ENCODE assay signal across 15 cellular contexts in genomic region chr15:59587085-59587826, GRCh38. TPM values are rescaled to one million over a fixed set of nuclear protein-coding genes. Genes with fewer than 3 reads are reported as not detected.
DNase-seq lines count a peak whose midpoint lies in the region; ATAC-seq, FAIRE-seq and TF ChIP-seq lines count a peak whose summit lies in the region.
"Had no signal": no experiment of that assay in that cellular context is flagged by ENCODE, and none has a peak within 500 bp of the region (broad histone marks: within the 10 kb centered on the region; RNA-seq: fewer than 3 reads in every experiment).

No MANE protein-coding gene starts in this region.

- no peaks in the 10 kb centered on the region for H3F3A ChIP-seq in smooth muscle cell (ENCODE audit: low read depth)

- H3K27ac Mint-ChIP-seq in type B pancreatic cell: peak overlapping the region; percentile 58
- H3K27ac Mint-ChIP-seq: activated naive CD8-positive, alpha-beta T cell had no signal

- no peaks in the 10 kb centered on the region for H3K79me2 ChIP-seq in smooth muscle cell (ENCODE audit: low read depth)

- no peaks in the 10 kb centered on the region for H4K20me1 ChIP-seq in smooth muscle cell (ENCODE audit: low read depth)

- no peaks in the 10 kb centered on the region for H3K27me3 Mint-ChIP-seq in type B pancreatic cell

- no peaks in the 10 kb centered on the region for H3K9me3 ChIP-seq in smooth muscle cell (replicated peaks; ENCODE audit: low read depth)
- H3K9me3 ChIP-seq: esophagus muscularis mucosa, SJSA1, upper lobe of left lung had no signal

- no peaks in the 10 kb centered on the region for H3K4me1 ChIP-seq in smooth muscle cell (ENCODE audit: low read depth)
- H3K4me1 ChIP-seq: esophagus muscularis mucosa, SJSA1 had no signal

- peak; percentile 45 for FAIRE-seq in colon (lab: Jason Lieb, UNC)

- H3K9ac ChIP-seq in smooth muscle cell (ENCODE audit: low read depth): no peak overlapping the region

- H3K36me3 Mint-ChIP-seq in type B pancreatic cell: no peaks in the 10 kb centered on the region
- H3K36me3 Mint-ChIP-seq: activated naive CD8-positive, alpha-beta T cell had no signal

- no peak overlapping the region for H2AFZ ChIP-seq in smooth muscle cell (ENCODE audit: low read depth)

- peaks cover 4% of the 10 kb centered on the region for H3K4me1 Mint-ChIP-seq in type B pancreatic cell (ENCODE audit: unreplicated experiment)

- ATAC-seq in GM18858 (IDR thresholded peaks at IDR 0.05; ENCODE audit: unreplicated experiment): no peak

- DNase-seq in NCI-H526 (lab: John Stamatoyannopoulos, UW) (peak; percentile 15 to 48), NCI-H526 treated with DMSO at 0.1 percent for 48 hours (lab: John Stamatoyannopoulos, UW) (no peak), NCI-H345 (lab: John Stamatoyannopoulos, UW) (peak; percentile 26), type B pancreatic cell (ENCODE audit: extremely low spot score, unreplicated experiment) (no peak), KG1 (lab: John Stamatoyannopoulos, UW) (no peak), smooth muscle cell (lab: John Stamatoyannopoulos, UW; ENCODE audit: unreplicated experiment) (no peak)
- DNase-seq: ACHN, NCI-H524 treated with DMSO at 0.1 percent for 48 hours, upper lobe of left lung had no signal

- no peaks in the 10 kb centered on the region for H3K27me3 ChIP-seq in smooth muscle cell (ENCODE audit: low read depth)
- H3K27me3 ChIP-seq: upper lobe of left lung had no signal

- no peak overlapping the region for H3K4me2 ChIP-seq in smooth muscle cell

- H3K4me3 ChIP-seq in smooth muscle cell: no peak overlapping the region
- H3K4me3 ChIP-seq: esophagus muscularis mucosa, SJSA1, upper lobe of left lung had no signal

- no peaks in the 10 kb centered on the region for H3K36me3 ChIP-seq in smooth muscle cell (ENCODE audit: low read depth)
- H3K36me3 ChIP-seq: esophagus muscularis mucosa, SJSA1, upper lobe of left lung had no signal

- H3K4me3 Mint-ChIP-seq in type B pancreatic cell: no peak overlapping the region
- H3K4me3 Mint-ChIP-seq: activated naive CD8-positive, alpha-beta T cell; central memory CD8-positive, alpha-beta T cell had no signal

- H3K9me3 Mint-ChIP-seq in type B pancreatic cell: no peaks in the 10 kb centered on the region
- H3K9me3 Mint-ChIP-seq: central memory CD8-positive, alpha-beta T cell had no signal

- H3K27ac ChIP-seq in smooth muscle cell (ENCODE audit: low read depth): no peak overlapping the region
- H3K27ac ChIP-seq: esophagus muscularis mucosa, SJSA1, upper lobe of left lung had no signal

- 80% methylated on average over 3 of the region's 3 CpGs for WGBS in smooth muscle cell (ENCODE audit: low lambda C conversion rate)

- no peak for TF ChIP-seq CTCF in type B pancreatic cell (conservative IDR thresholded peaks at IDR 0.05)
- no peak for TF ChIP-seq CTCF in smooth muscle cell (IDR thresholded peaks at IDR 0.05; ENCODE audit: borderline replicate concordance, insufficient read depth, poor library complexity, severe bottlenecking)

RNA-seq across cellular contexts. Expression of gene GCNT3, which starts 24.3 kb away (rescaled TPM):
- total RNA-seq in type B pancreatic cell (ENCODE audit: low replicate concordance) (19.6 and 32.7 TPM in 2 replicates), smooth muscle cell (not detected in 2 replicates)
- not detected in 2 replicates for polyA plus RNA-seq in smooth muscle cell
- total RNA-seq: SJSA1 had no signal

Comparison
In these comparisons a context has a peak if more than half of its experiments do, and no peak if none do; other contexts are left out.
1. DNase-seq: peak in NCI-H526 (2 of 2) and NCI-H345 (single experiment); none in NCI-H526 treated with DMSO at 0.1 percent for 48 hours (single experiment), type B pancreatic cell (single experiment), KG1 (single experiment) and smooth muscle cell (single experiment).
2. RNA of gene GCNT3, which starts 24.3 kb away (total RNA-seq): 19.6 to 32.7 TPM in type B pancreatic cell; not detected in smooth muscle cell; every median in the first group is over 10 times any median in the second.